ENCODE assay signal across 28 cellular contexts in genomic region chr16:55169780-55170179, GRCh38.
"Had no signal": no experiment of that assay in that cellular context is flagged by ENCODE, and none has a peak within 500 bp of the region (broad histone marks: within the 10 kb centered on the region; RNA-seq: fewer than 3 reads in every experiment).

No MANE protein-coding gene starts in this region.

- H3K27me3 ChIP-seq: brain microvascular endothelial cell, gastrocnemius medialis had no signal

- DNase-seq: activated B cell treated with CpG ODN at 0.5 μM for 24 hours; activated CD4-positive, alpha-beta T cell treated with anti-CD3 and anti-CD28 coated beads for 48 hours; activated CD4-positive, alpha-beta T cell treated with anti-CD3 and anti-CD28 coated beads, Interleukin-2, amount 50 U/mL, for 1 hour; activated CD4-positive, alpha-beta T cell treated with anti-CD3 and anti-CD28 coated beads, Interleukin-2, amount 50 U/mL, for 48 hours; activated CD8-positive, alpha-beta memory T cell treated with anti-CD3 and anti-CD28 coated beads for 24 hours; activated CD8-positive, alpha-beta T cell treated with anti-CD3 and anti-CD28 coated beads for 36 hours; activated effector memory CD4-positive, alpha-beta T cell treated with Interleukin-2 at 50 U/mL for 16 hours; activated gamma-delta T cell treated with Interleukin-2 at 50 U/mL for 16 hours; activated naive CD4-positive, alpha-beta T cell treated with anti-CD3 and anti-CD28 coated beads, Interleukin-2, amount 50 U/mL, for 16 hours; activated naive CD4-positive, alpha-beta T cell treated with Interleukin-2 at 50 U/mL for 16 hours; activated T-cell treated with anti-CD3 and anti-CD28 coated beads, Interleukin-2, amount 50 U/mL, for 4 hours; amniotic stem cell; anterior cingulate cortex; brain microvascular endothelial cell; caudate nucleus; dorsolateral prefrontal cortex; effector memory CD4-positive, alpha-beta T cell; endodermal cell; foreskin fibroblast; gastrocnemius medialis; T-helper 1 cell; T-helper 17 cell; T1000; WERI-Rb-1 had no signal

- ATAC-seq: activated CD4-positive, CD25-positive, alpha-beta regulatory T cell treated with anti-CD3 and anti-CD28 coated beads, Interleukin-2, amount 50 U/mL, for 24 hours; activated CD8-positive, alpha-beta T cell treated with anti-CD3 and anti-CD28 coated beads for 36 hours; activated T-cell treated with anti-CD3 and anti-CD28 coated beads, Interleukin-2, amount 50 U/mL, for 4 hours; activated T-helper 17 cell treated with anti-CD3 and anti-CD28 coated beads, Interleukin-2, amount 50 U/mL, for 72 hours; esophagus mucosa; gastrocnemius medialis; T-helper 17 cell had no signal

- H3K4me3 ChIP-seq: coronary artery, dorsolateral prefrontal cortex, gastrocnemius medialis had no signal

- H3K27ac ChIP-seq: brain microvascular endothelial cell, coronary artery, dorsolateral prefrontal cortex, gastrocnemius medialis, WERI-Rb-1 had no signal

- H3K4me1 ChIP-seq: gastrocnemius medialis had no signal

- H3K9me3 ChIP-seq: gastrocnemius medialis had no signal

- H3K36me3 ChIP-seq: brain microvascular endothelial cell, gastrocnemius medialis, WERI-Rb-1 had no signal
